In the genomic region with DNA sequence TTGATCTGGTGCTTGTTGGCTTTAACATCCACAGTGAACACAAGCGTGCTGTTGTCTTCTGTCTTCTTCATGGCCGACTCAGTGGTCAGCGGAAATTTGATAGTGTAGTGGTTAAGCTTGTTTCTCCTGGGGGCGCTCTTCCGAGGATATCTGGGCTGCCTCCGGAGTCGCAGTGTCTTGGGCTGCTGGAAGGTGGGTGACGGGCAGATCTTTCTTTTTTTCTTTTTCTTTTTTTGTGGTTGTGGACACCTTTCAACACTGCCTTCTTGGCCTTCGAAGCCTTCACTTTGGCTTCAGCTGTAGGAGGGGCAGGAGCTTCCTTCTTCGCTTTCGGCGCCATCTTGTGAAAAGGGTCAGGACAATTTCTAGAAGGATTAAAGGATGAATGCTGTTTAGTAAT, we compare ENCODE assay signal across 21 cellular contexts.
"Had no signal": no experiment of that assay in that cellular context is flagged by ENCODE, and none has a peak within 500 bp of the region (broad histone marks: within the 10 kb centered on the region; RNA-seq: fewer than 3 reads in every experiment).

No MANE protein-coding gene starts in this region.

- H3K4me2 ChIP-seq: hepatocyte had no signal

- H2AFZ ChIP-seq: hepatocyte had no signal

- H3K27me3 ChIP-seq: brain microvascular endothelial cell, dorsolateral prefrontal cortex, hepatocyte, pancreas had no signal

- H3K9me3 Mint-ChIP-seq: activated naive CD4-positive, alpha-beta T cell treated with anti-CD3 and anti-CD28 coated beads, Interleukin-2, amount 10 ng/mL, durations not matched to agents 7 days and 5 days; activated naive CD8-positive, alpha-beta T cell treated with anti-CD3 and anti-CD28 coated beads, Interleukin-2, amount 50 U/mL, for 24 hours; activated T-cell treated with anti-CD3 and anti-CD28 coated beads, Interleukin-2, amount 50 U/mL, for 4 hours; naive thymus-derived CD4-positive, alpha-beta T cell had no signal

- H3K36me3 ChIP-seq: brain microvascular endothelial cell, pancreas had no signal

- H3K4me3 Mint-ChIP-seq: activated naive CD4-positive, alpha-beta T cell treated with anti-CD3 and anti-CD28 coated beads, Interleukin-2, amount 10 ng/mL, durations not matched to agents 7 days and 5 days; activated naive CD8-positive, alpha-beta T cell treated with anti-CD3 and anti-CD28 coated beads, Interleukin-2, amount 50 U/mL, for 24 hours; activated T-cell treated with anti-CD3 and anti-CD28 coated beads, Interleukin-2, amount 50 U/mL, for 4 hours; naive thymus-derived CD4-positive, alpha-beta T cell had no signal

- H3K4me3 ChIP-seq: dorsolateral prefrontal cortex, hepatocyte, pancreas had no signal

- H3K36me3 Mint-ChIP-seq: activated naive CD4-positive, alpha-beta T cell treated with anti-CD3 and anti-CD28 coated beads, Interleukin-2, amount 10 ng/mL, durations not matched to agents 7 days and 5 days had no signal

- H3K27ac Mint-ChIP-seq: activated naive CD4-positive, alpha-beta T cell treated with anti-CD3 and anti-CD28 coated beads, Interleukin-2, amount 10 ng/mL, durations not matched to agents 7 days and 5 days; activated naive CD8-positive, alpha-beta T cell treated with anti-CD3 and anti-CD28 coated beads, Interleukin-2, amount 50 U/mL, for 24 hours; naive thymus-derived CD4-positive, alpha-beta T cell had no signal

- DNase-seq: activated CD4-positive, alpha-beta T cell treated with anti-CD3 and anti-CD28 coated beads, Interleukin-2, amount 50 U/mL, for 1 hour; activated CD4-positive, CD25-positive, alpha-beta regulatory T cell treated with anti-CD3 and anti-CD28 coated beads, Interleukin-2, amount 50 U/mL, for 72 hours; activated CD8-positive, alpha-beta memory T cell treated with anti-CD3 and anti-CD28 coated beads, Interleukin-2, amount 50 U/mL, for 4 hours; activated effector memory CD4-positive, alpha-beta T cell treated with Interleukin-2 at 50 U/mL for 16 hours; activated naive CD4-positive, alpha-beta T cell treated with anti-CD3 and anti-CD28 coated beads, Interleukin-2, amount 10 ng/mL, durations not matched to agents 7 days and 5 days; activated naive CD8-positive, alpha-beta T cell treated with anti-CD3 and anti-CD28 coated beads, Interleukin-2, amount 50 U/mL, for 24 hours; activated T-cell treated with anti-CD3 and anti-CD28 coated beads, Interleukin-2, amount 50 U/mL, for 4 hours; aorta; brain microvascular endothelial cell; central memory CD4-positive, alpha-beta T cell; dorsolateral prefrontal cortex; foreskin fibroblast; left cardiac atrium; mesenchymal stem cell; naive thymus-derived CD4-positive, alpha-beta T cell; pancreas; stimulated activated CD8-positive, alpha-beta memory T cell treated with anti-CD3 and anti-CD28 coated beads, Interleukin-4, amount 100 ng/mL, for 48 hours; stimulated activated naive CD4-positive, alpha-beta T cell; T1000 had no signal

- H3K4me1 Mint-ChIP-seq: activated naive CD4-positive, alpha-beta T cell treated with anti-CD3 and anti-CD28 coated beads, Interleukin-2, amount 10 ng/mL, durations not matched to agents 7 days and 5 days had no signal

- H3K27ac ChIP-seq: brain microvascular endothelial cell, dorsolateral prefrontal cortex, epithelial cell of prostate, hepatocyte, pancreas had no signal

- H3K79me2 ChIP-seq: hepatocyte had no signal

- ATAC-seq: activated naive CD8-positive, alpha-beta T cell treated with anti-CD3 and anti-CD28 coated beads, Interleukin-2, amount 50 U/mL, for 24 hours; activated T-cell treated with anti-CD3 and anti-CD28 coated beads, Interleukin-2, amount 50 U/mL, for 4 hours; left cardiac atrium; naive thymus-derived CD4-positive, alpha-beta T cell; pancreas had no signal

- H3K27me3 Mint-ChIP-seq: activated naive CD4-positive, alpha-beta T cell treated with anti-CD3 and anti-CD28 coated beads, Interleukin-2, amount 10 ng/mL, durations not matched to agents 7 days and 5 days; activated naive CD8-positive, alpha-beta T cell treated with anti-CD3 and anti-CD28 coated beads, Interleukin-2, amount 50 U/mL, for 24 hours; naive thymus-derived CD4-positive, alpha-beta T cell had no signal

- H3K9me3 ChIP-seq: pancreas had no signal
